In genomic region chr10:30980951-30981616, GRCh38 we compare ENCODE assay signal across 10 cellular contexts. TPM values are rescaled to one million over a fixed set of nuclear protein-coding genes. Genes with fewer than 3 reads are reported as not detected.
DNase-seq lines count a peak whose midpoint lies in the region; ATAC-seq and TF ChIP-seq lines count a peak whose summit lies in the region.
"Had no signal": no experiment of that assay in that cellular context is flagged by ENCODE, and none has a peak within 500 bp of the region (broad histone marks: within the 10 kb centered on the region; RNA-seq: fewer than 3 reads in every experiment).

No MANE protein-coding gene starts in this region.

- H3K9me3 ChIP-seq in gastroesophageal sphincter: peaks cover 0 to 4% (median 0%) of the 10 kb centered on the region in 3 donors

- H3K4me3 Mint-ChIP-seq in GM23338: no peak overlapping the region
- H3K4me3 Mint-ChIP-seq: activated T-cell treated with anti-CD3 and anti-CD28 coated beads, Interleukin-2, amount 50 U/mL, for 4 hours had no signal

- DNase-seq in EL (peak; percentile 22), RKO (ENCODE audit: low spot score) (peak; percentile 97), posterior cingulate gyrus (peak in 7 of 10 donors; percentile 12 to 65 (median 21)), GM23338 (ENCODE audit: low spot score) (no peak), COLO668 (lab: John Stamatoyannopoulos, UW; ENCODE audit: unreplicated experiment) (no peak), KG1 (lab: John Stamatoyannopoulos, UW) (no peak)
- no peak for DNase-seq in activated T-cell treated with anti-CD3 and anti-CD28 coated beads, Interleukin-2, amount 50 U/mL, for 1 hour
- DNase-seq: activated T-cell treated with anti-CD3 and anti-CD28 coated beads, Interleukin-2, amount 50 U/mL, for 4 hours had no signal

- H3K36me3 ChIP-seq in gastroesophageal sphincter (no peaks in the 10 kb centered on the region), GM23338 (ENCODE audit: insufficient read depth) (no peaks in the 10 kb centered on the region)
- H3K36me3 ChIP-seq: SJSA1 had no signal

- H3K4me1 Mint-ChIP-seq in GM23338: no peaks in the 10 kb centered on the region

- no peak overlapping the region for H2AFZ ChIP-seq in GM23338

- intact Hi-C loops in posterior cingulate gyrus (cut with DNase I): no loop called here

- no peak overlapping the region for H3K27ac Mint-ChIP-seq in GM23338

- H3K36me3 Mint-ChIP-seq in GM23338 (ENCODE audit: low read depth): 0 out of 3 replicates have a peak, but pooled peaks cover 4% of the 10 kb centered on the region

- H3K4me3 ChIP-seq in gastroesophageal sphincter: no peak overlapping the region
- H3K4me3 ChIP-seq in GM23338: no peak overlapping the region
- H3K4me3 ChIP-seq: SJSA1 had no signal

- no peaks in the 10 kb centered on the region for H3K9me2 ChIP-seq in GM23338 (ENCODE audit: insufficient read depth)

- 22 to 24% methylated on average over 5 to 6 of the region's 7 CpGs for WGBS in gastroesophageal sphincter (ENCODE audit: low coverage in 1 of 2), 2 donors

- H3K27me3 Mint-ChIP-seq in GM23338 (ENCODE audit: insufficient read depth, low read depth, poor library complexity): no peaks in the 10 kb centered on the region

- H3K27ac ChIP-seq in gastroesophageal sphincter (peak overlapping the region; percentile 24 to 63 (median 49)), GM23338 (ENCODE audit: low read depth) (no peak overlapping the region)
- H3K27ac ChIP-seq: SJSA1 had no signal

- no peaks in the 10 kb centered on the region for H4K20me1 ChIP-seq in GM23338 (replicated peaks; ENCODE audit: insufficient read depth)

- no peak overlapping the region for H3K4me2 ChIP-seq in GM23338

- TF ChIP-seq POLR2A in gastroesophageal sphincter (IDR thresholded peaks at IDR 0.05): no peak

- TF ChIP-seq EP300 in gastroesophageal sphincter (IDR thresholded peaks at IDR 0.05): no peak

- peaks cover 4% of the 10 kb centered on the region; the same call in 1 of the 3 replicates for H3K9me3 Mint-ChIP-seq in GM23338

- TF ChIP-seq CTCF in gastroesophageal sphincter (IDR thresholded peaks at IDR 0.05) (no peak), GM23338 (conservative IDR thresholded peaks at IDR 0.05; ENCODE audit: low read depth in 2 of 2) (no peak)

- H3K4me1 ChIP-seq in gastroesophageal sphincter: peaks cover 3 to 32% (median 8%) of the 10 kb centered on the region in 3 donors
- no peaks in the 10 kb centered on the region for H3K4me1 ChIP-seq in GM23338 (ENCODE audit: insufficient read depth)

- no peaks in the 10 kb centered on the region for H3K27me3 ChIP-seq in gastroesophageal sphincter
- H3K27me3 ChIP-seq in GM23338 (ENCODE audit: insufficient read depth): no peaks in the 10 kb centered on the region
- H3K27me3 ChIP-seq: SJSA1 had no signal

- no peaks in the 10 kb centered on the region for H3K79me2 ChIP-seq in GM23338 (replicated peaks; ENCODE audit: insufficient read depth)

- no peaks in the 10 kb centered on the region for H3F3A ChIP-seq in GM23338 (replicated peaks; ENCODE audit: low read depth)

- peak; percentile 89 for ATAC-seq in gastroesophageal sphincter
- no peak for ATAC-seq in GM23338
- ATAC-seq: activated T-cell treated with anti-CD3 and anti-CD28 coated beads, Interleukin-2, amount 50 U/mL, for 4 hours had no signal

TF ChIP-seq in GM23338, 12 proteins besides CTCF, POLR2A, EP300 and RAD21 (continues in another document):
- TF ChIP-seq, protein P1, sequence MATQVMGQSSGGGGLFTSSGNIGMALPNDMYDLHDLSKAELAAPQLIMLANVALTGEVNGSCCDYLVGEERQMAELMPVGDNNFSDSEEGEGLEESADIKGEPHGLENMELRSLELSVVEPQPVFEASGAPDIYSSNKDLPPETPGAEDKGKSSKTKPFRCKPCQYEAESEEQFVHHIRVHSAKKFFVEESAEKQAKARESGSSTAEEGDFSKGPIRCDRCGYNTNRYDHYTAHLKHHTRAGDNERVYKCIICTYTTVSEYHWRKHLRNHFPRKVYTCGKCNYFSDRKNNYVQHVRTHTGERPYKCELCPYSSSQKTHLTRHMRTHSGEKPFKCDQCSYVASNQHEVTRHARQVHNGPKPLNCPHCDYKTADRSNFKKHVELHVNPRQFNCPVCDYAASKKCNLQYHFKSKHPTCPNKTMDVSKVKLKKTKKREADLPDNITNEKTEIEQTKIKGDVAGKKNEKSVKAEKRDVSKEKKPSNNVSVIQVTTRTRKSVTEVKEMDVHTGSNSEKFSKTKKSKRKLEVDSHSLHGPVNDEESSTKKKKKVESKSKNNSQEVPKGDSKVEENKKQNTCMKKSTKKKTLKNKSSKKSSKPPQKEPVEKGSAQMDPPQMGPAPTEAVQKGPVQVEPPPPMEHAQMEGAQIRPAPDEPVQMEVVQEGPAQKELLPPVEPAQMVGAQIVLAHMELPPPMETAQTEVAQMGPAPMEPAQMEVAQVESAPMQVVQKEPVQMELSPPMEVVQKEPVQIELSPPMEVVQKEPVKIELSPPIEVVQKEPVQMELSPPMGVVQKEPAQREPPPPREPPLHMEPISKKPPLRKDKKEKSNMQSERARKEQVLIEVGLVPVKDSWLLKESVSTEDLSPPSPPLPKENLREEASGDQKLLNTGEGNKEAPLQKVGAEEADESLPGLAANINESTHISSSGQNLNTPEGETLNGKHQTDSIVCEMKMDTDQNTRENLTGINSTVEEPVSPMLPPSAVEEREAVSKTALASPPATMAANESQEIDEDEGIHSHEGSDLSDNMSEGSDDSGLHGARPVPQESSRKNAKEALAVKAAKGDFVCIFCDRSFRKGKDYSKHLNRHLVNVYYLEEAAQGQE (IDR thresholded peaks at IDR 0.05; ENCODE audit: unreplicated experiment): no peak
- TF ChIP-seq ZNF331 (CRISPR knock-in tag; IDR thresholded peaks at IDR 0.05; ENCODE audit: low read depth) (no peak), EZH2 (IDR thresholded peaks at IDR 0.05; ENCODE audit: low read depth, unreplicated experiment) (no peak), EZH2phosphoT487 (IDR thresholded peaks at IDR 0.05; ENCODE audit: unreplicated experiment) (no peak), POLR2AphosphoS5 (IDR thresholded peaks at IDR 0.05; ENCODE audit: low read depth) (no peak), NANOG (IDR thresholded peaks at IDR 0.05; ENCODE audit: borderline replicate concordance) (no peak), STAT1 (IDR thresholded peaks at IDR 0.05; ENCODE audit: unreplicated experiment) (no peak), JUNB (IDR thresholded peaks at IDR 0.05; ENCODE audit: unreplicated experiment) (no peak)
- TF ChIP-seq, protein P2, sequence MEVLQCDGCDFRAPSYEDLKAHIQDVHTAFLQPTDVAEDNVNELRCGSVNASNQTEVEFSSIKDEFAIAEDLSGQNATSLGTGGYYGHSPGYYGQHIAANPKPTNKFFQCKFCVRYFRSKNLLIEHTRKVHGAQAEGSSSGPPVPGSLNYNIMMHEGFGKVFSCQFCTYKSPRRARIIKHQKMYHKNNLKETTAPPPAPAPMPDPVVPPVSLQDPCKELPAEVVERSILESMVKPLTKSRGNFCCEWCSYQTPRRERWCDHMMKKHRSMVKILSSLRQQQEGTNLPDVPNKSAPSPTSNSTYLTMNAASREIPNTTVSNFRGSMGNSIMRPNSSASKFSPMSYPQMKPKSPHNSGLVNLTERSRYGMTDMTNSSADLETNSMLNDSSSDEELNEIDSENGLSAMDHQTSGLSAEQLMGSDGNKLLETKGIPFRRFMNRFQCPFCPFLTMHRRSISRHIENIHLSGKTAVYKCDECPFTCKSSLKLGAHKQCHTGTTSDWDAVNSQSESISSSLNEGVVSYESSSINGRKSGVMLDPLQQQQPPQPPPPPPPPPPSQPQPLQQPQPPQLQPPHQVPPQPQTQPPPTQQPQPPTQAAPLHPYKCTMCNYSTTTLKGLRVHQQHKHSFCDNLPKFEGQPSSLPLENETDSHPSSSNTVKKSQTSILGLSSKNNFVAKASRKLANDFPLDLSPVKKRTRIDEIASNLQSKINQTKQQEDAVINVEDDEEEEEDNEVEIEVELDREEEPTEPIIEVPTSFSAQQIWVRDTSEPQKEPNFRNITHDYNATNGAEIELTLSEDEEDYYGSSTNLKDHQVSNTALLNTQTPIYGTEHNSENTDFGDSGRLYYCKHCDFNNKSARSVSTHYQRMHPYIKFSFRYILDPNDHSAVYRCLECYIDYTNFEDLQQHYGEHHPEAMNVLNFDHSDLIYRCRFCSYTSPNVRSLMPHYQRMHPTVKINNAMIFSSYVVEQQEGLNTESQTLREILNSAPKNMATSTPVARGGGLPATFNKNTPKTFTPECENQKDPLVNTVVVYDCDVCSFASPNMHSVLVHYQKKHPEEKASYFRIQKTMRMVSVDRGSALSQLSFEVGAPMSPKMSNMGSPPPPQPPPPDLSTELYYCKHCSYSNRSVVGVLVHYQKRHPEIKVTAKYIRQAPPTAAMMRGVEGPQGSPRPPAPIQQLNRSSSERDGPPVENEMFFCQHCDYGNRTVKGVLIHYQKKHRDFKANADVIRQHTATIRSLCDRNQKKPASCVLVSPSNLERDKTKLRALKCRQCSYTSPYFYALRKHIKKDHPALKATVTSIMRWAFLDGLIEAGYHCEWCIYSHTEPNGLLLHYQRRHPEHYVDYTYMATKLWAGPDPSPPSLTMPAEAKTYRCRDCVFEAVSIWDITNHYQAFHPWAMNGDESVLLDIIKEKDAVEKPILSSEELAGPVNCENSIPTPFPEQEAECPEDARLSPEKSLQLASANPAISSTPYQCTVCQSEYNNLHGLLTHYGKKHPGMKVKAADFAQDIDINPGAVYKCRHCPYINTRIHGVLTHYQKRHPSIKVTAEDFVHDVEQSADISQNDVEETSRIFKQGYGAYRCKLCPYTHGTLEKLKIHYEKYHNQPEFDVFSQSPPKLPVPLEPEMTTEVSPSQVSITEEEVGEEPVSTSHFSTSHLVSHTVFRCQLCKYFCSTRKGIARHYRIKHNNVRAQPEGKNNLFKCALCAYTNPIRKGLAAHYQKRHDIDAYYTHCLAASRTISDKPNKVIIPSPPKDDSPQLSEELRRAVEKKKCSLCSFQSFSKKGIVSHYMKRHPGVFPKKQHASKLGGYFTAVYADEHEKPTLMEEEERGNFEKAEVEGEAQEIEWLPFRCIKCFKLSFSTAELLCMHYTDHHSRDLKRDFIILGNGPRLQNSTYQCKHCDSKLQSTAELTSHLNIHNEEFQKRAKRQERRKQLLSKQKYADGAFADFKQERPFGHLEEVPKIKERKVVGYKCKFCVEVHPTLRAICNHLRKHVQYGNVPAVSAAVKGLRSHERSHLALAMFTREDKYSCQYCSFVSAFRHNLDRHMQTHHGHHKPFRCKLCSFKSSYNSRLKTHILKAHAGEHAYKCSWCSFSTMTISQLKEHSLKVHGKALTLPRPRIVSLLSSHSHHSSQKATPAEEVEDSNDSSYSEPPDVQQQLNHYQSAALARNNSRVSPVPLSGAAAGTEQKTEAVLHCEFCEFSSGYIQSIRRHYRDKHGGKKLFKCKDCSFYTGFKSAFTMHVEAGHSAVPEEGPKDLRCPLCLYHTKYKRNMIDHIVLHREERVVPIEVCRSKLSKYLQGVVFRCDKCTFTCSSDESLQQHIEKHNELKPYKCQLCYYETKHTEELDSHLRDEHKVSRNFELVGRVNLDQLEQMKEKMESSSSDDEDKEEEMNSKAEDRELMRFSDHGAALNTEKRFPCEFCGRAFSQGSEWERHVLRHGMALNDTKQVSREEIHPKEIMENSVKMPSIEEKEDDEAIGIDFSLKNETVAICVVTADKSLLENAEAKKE (CRISPR knock-in tag; IDR thresholded peaks at IDR 0.05): no peak

RNA-seq across cellular contexts. Expression of gene ZNF438, which starts 50.6 kb away (rescaled TPM):
- total RNA-seq in gastroesophageal sphincter: 10 to 100 TPM; 10.3 to 14.6 (median 13.6) TPM
- total RNA-seq in GM23338 (2014; rRNA removed; shearing (Covaris generic)): 0.74 and 0.94 TPM in 2 replicates
- 0.91 and 1.6 TPM in 2 replicates for polyA plus RNA-seq in GM23338 (2016; fragmentation: Nextera tagmentation; extraction: Ambion mirVana)

Comparison
In these comparisons a context has a peak if more than half of its experiments do, and no peak if none do; other contexts are left out.
1. DNase-seq: peak in EL (single experiment), RKO (single experiment) and posterior cingulate gyrus (7 of 10); none in GM23338 (single experiment), COLO668 (single experiment), activated T-cell treated with anti-CD3 and anti-CD28 coated beads, Interleukin-2, amount 50 U/mL, for 1 hour (single experiment) and KG1 (single experiment).